9 cellular contexts compared by ENCODE assay signal in the genomic region with DNA sequence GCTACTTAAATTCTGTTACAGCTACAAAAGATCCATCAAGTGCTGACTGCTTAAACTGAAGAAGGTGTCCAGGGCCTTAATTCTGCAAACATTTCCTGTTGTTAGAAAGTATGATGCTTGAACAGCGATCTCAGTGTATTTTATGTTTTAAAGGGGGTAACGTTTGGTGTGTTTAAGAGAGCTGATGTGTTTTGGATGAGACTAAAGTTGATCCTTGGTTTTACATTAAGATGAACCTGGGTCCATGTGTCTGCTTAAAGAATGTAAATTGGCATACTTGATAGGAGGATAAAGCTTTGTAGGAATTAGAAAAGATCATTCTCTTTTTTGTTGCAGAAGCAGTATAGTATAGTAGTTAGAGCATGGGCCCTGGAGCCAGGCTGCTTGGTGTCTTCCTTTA. TPM values are rescaled to one million over a fixed set of nuclear protein-coding genes. Genes with fewer than 3 reads are reported as not detected.
DNase-seq lines count a peak whose midpoint lies in the region; ATAC-seq and TF ChIP-seq lines count a peak whose summit lies in the region.
"Had no signal": no experiment of that assay in that cellular context is flagged by ENCODE, and none has a peak within 500 bp of the region (broad histone marks: within the 10 kb centered on the region; RNA-seq: fewer than 3 reads in every experiment).

No MANE protein-coding gene starts in this region.

- H3K4me1 ChIP-seq in CD4-positive, CD25-positive, alpha-beta regulatory T cell (ENCODE audit: control insufficient read depth, insufficient read depth, low read length, poor library complexity, severe bottlenecking) = peaks cover 36% of the 10 kb centered on the region
- peaks cover 44% of the 10 kb centered on the region for H3K4me1 ChIP-seq in HUES6 (ENCODE audit: control insufficient read depth, insufficient read depth, low read length)
- peaks cover under 1 to 14% of the 10 kb centered on the region in 2 donors for H3K4me1 ChIP-seq in breast epithelium

- no peak for TF ChIP-seq CTCF in breast epithelium (IDR thresholded peaks at IDR 0.05)
- no peak for TF ChIP-seq CTCF in nephron (IDR thresholded peaks at IDR 0.05; ENCODE audit: unreplicated experiment in 3 of 3)

- TF ChIP-seq POLR2A in breast epithelium (IDR thresholded peaks at IDR 0.05) = no peak

- H3K4me3 Mint-ChIP-seq in CD4-positive, CD25-positive, alpha-beta regulatory T cell = peak overlapping the region; percentile 17 to 100 (median 84)
- peak overlapping the region; percentile 6 to 100 (median 28) for H3K4me3 Mint-ChIP-seq in nephron

- peaks cover 9% of the 10 kb centered on the region for H3K36me3 Mint-ChIP-seq in CD4-positive, CD25-positive, alpha-beta regulatory T cell
- H3K36me3 Mint-ChIP-seq in nephron (ENCODE audit: low read depth) = peaks cover 4% of the 10 kb centered on the region

- H3K27me3 ChIP-seq in CD4-positive, CD25-positive, alpha-beta regulatory T cell (ENCODE audit: control insufficient read depth, insufficient read depth, low read length) = no peaks in the 10 kb centered on the region
- H3K27me3 ChIP-seq in HUES6 (ENCODE audit: control insufficient read depth, insufficient read depth, low read length) = peaks cover 56% of the 10 kb centered on the region
- no peaks in the 10 kb centered on the region for H3K27me3 ChIP-seq in breast epithelium

- no peaks in the 10 kb centered on the region for H3K9me3 ChIP-seq in CD4-positive, CD25-positive, alpha-beta regulatory T cell (ENCODE audit: control insufficient read depth in 2 of 2, low read length in 2 of 2)
- H3K9me3 ChIP-seq in HUES6 (ENCODE audit: control insufficient read depth, insufficient read depth, low read depth, low read length) (no peaks in the 10 kb centered on the region), breast epithelium (no peaks in the 10 kb centered on the region)

- peak overlapping the region; percentile 3 to 96 (median 16) for H3K27ac Mint-ChIP-seq in CD4-positive, CD25-positive, alpha-beta regulatory T cell
- peak overlapping the region in 2 of 3 experiments; percentile 33 to 58 for H3K27ac Mint-ChIP-seq in nephron

- H3K4me1 Mint-ChIP-seq in CD4-positive, CD25-positive, alpha-beta regulatory T cell = peaks cover 28 to 45% (median 37%) of the 10 kb centered on the region in 4 donors
- peaks cover 65% of the 10 kb centered on the region for H3K4me1 Mint-ChIP-seq in nephron

- H3K27me3 Mint-ChIP-seq in CD4-positive, CD25-positive, alpha-beta regulatory T cell = no peaks in the 10 kb centered on the region
- H3K27me3 Mint-ChIP-seq in nephron (ENCODE audit: low read depth) = peaks cover 6% of the 10 kb centered on the region

- H3K4me3 ChIP-seq in CD4-positive, CD25-positive, alpha-beta regulatory T cell (ENCODE audit: low read depth, low read length) = peak overlapping the region; percentile 96
- H3K4me3 ChIP-seq in HUES6 (ENCODE audit: low read depth, low read length) (peak overlapping the region; percentile 78; the same call in 1 of the 2 replicates), breast epithelium (peak overlapping the region in 2 of 3 donors; percentile 86 to 87)

- no peak overlapping the region for H3K9ac ChIP-seq in HUES6 (ENCODE audit: low read length)

- H3K27ac ChIP-seq in CD4-positive, CD25-positive, alpha-beta regulatory T cell (ENCODE audit: insufficient read depth, low read length, poor library complexity, severe bottlenecking) = peak overlapping the region; percentile 97
- no peak overlapping the region for H3K27ac ChIP-seq in HUES6 (ENCODE audit: low read depth, low read length)
- no peak overlapping the region for H3K27ac ChIP-seq in breast epithelium

- intact Hi-C loops in breast epithelium (cut with DNase I; ENCODE audit: low total_unique reads) = no loop called here

- DNase-seq in CD4-positive, CD25-positive, alpha-beta regulatory T cell = no peak
- no peak for DNase-seq in breast epithelium (ENCODE audit: low spot score in 2 of 2)
- DNase-seq in HCEC 1CT = no peak
- no peak for DNase-seq in NCI-H187 (lab: John Stamatoyannopoulos, UW)
- DNase-seq in COLO829 (ENCODE audit: low spot score) = no peak
- DNase-seq: NCI-H524 treated with DMSO at 0.1 percent for 48 hours had no signal

- peaks cover 0 to 2% (median 0%) of the 10 kb centered on the region in 7 donors for H3K9me3 Mint-ChIP-seq in CD4-positive, CD25-positive, alpha-beta regulatory T cell
- H3K9me3 Mint-ChIP-seq in nephron = no peaks in the 10 kb centered on the region

- peaks cover 3% of the 10 kb centered on the region for H3K36me3 ChIP-seq in CD4-positive, CD25-positive, alpha-beta regulatory T cell (ENCODE audit: control insufficient read depth, insufficient read depth, low read length)
- no peaks in the 10 kb centered on the region for H3K36me3 ChIP-seq in HUES6 (ENCODE audit: control insufficient read depth, insufficient read depth, low read length)
- no peaks in the 10 kb centered on the region for H3K36me3 ChIP-seq in breast epithelium

- no peak for ATAC-seq in CD4-positive, CD25-positive, alpha-beta regulatory T cell (ENCODE audit: low read depth in 2 of 2)
- ATAC-seq in HG03354 (IDR thresholded peaks at IDR 0.05; ENCODE audit: poor library complexity, severe bottlenecking, unreplicated experiment) = no peak

RNA-seq across cellular contexts. Expression of a gene that starts 3.6 kb away (rescaled TPM):
- 81.8 TPM for total RNA-seq in CD4-positive, CD25-positive, alpha-beta regulatory T cell
- polyA plus RNA-seq in CD4-positive, CD25-positive, alpha-beta regulatory T cell = 10 to 100 TPM in 1 of 4 donors, 1 to 10 TPM in 3; 6.5 to 14.2 (median 7.7) TPM
- total RNA-seq in breast epithelium = 10 to 100 TPM in 2 of 3 donors, 1 to 10 TPM in 1; 6.9 to 19.7 (median 18.1) TPM

RNA-seq across cellular contexts. Expression of a gene that starts 58.3 kb away (rescaled TPM):
- total RNA-seq in CD4-positive, CD25-positive, alpha-beta regulatory T cell = 30.5 TPM
- polyA plus RNA-seq in CD4-positive, CD25-positive, alpha-beta regulatory T cell = 10 to 100 TPM; 41.3 to 48.7 (median 45.2) TPM
- 10 to 100 TPM; 12.8 to 23.4 (median 15.2) TPM for total RNA-seq in breast epithelium
